Comparison of ENCODE assay signal across 11 cellular contexts in genomic region chr2:240972636-240973521, GRCh38.
DNase-seq lines count a peak whose midpoint lies in the region; ATAC-seq and TF ChIP-seq lines count a peak whose summit lies in the region.
"Had no signal": no experiment of that assay in that cellular context is flagged by ENCODE, and none has a peak within 500 bp of the region (broad histone marks: within the 10 kb centered on the region; RNA-seq: fewer than 3 reads in every experiment).

No MANE protein-coding gene starts in this region.

- H3K9me3 ChIP-seq in mucosa of stomach (ENCODE audit: control insufficient read depth, low read length): no peaks in the 10 kb centered on the region

- H3K9ac ChIP-seq in mucosa of stomach (ENCODE audit: low read length): peak overlapping the region; percentile 25

- H3K27me3 ChIP-seq in mucosa of stomach (ENCODE audit: control insufficient read depth, insufficient read depth, low read length): peaks cover 14% of the 10 kb centered on the region

- no peak for TF ChIP-seq CTCF in AG09319 (IDR thresholded peaks at IDR 0.05; ENCODE audit: low read depth, low read length)

- ATAC-seq in HG02798 (IDR thresholded peaks at IDR 0.05; ENCODE audit: poor library complexity, unreplicated experiment): no peak
- ATAC-seq in GM19463 (IDR thresholded peaks at IDR 0.05; ENCODE audit: unreplicated experiment): no peak

- H3K36me3 ChIP-seq in mucosa of stomach (ENCODE audit: control insufficient read depth, insufficient read depth, low read length): no peaks in the 10 kb centered on the region

- DNase-seq in AG09319 (ENCODE audit: extremely low read depth, low read depth) (peak; percentile 89), NCI-H146 (lab: John Stamatoyannopoulos, UW) (peak; percentile 10), epidermal melanocyte (ENCODE audit: insufficient read length, low spot score) (peak; percentile 89), NCI-H187 (lab: John Stamatoyannopoulos, UW) (no peak), NCI-H526 (lab: John Stamatoyannopoulos, UW) (no peak)
- DNase-seq: CD4-positive, alpha-beta T cell; KBM-7; NCI-H82 had no signal

- H3K4me1 ChIP-seq in mucosa of stomach (ENCODE audit: control insufficient read depth, insufficient read depth, low read length): peaks cover 13% of the 10 kb centered on the region

- H3K4me3 ChIP-seq in mucosa of stomach (ENCODE audit: low read length): no peak overlapping the region

Comparison
In these comparisons a context has a peak if more than half of its experiments do, and no peak if none do; other contexts are left out.
1. DNase-seq: peak in AG09319 (single experiment), NCI-H146 (single experiment) and epidermal melanocyte (single experiment); none in NCI-H187 (0 of 2) and NCI-H526 (0 of 2).